ENCODE assay signal across 11 cellular contexts in genomic region chr11:126112547-126112946, GRCh38. TPM values are rescaled to one million over a fixed set of nuclear protein-coding genes. Genes with fewer than 3 reads are reported as not detected.
DNase-seq lines count a peak whose midpoint lies in the region; ATAC-seq and TF ChIP-seq lines count a peak whose summit lies in the region.
"Had no signal": no experiment of that assay in that cellular context is flagged by ENCODE, and none has a peak within 500 bp of the region (broad histone marks: within the 10 kb centered on the region; RNA-seq: fewer than 3 reads in every experiment).

No MANE protein-coding gene starts in this region.

- CTCF ChIA-PET in RWPE1 (lab: Yijun Ruan, JAX), result no interaction called here

- peak overlapping the region in 10 of 11 experiments; percentile 11 to 98 (median 86); a peak in 17 of 22 replicates for H3K4me2 ChIP-seq in BLaER1 treated with 17β-estradiol and CSF1 and Interleukin-3, amounts not matched to agents 10 nM and 100 nM

- intact Hi-C loops in posterior vena cava (cut with DNase I), result no loop called here

- H3K27me3 ChIP-seq in BLaER1 treated with 17β-estradiol and CSF1 and Interleukin-3, amounts not matched to agents 10 nM and 100 nM, result no peaks in the 10 kb centered on the region

- no peak overlapping the region for H3K27ac ChIP-seq in BLaER1 treated with 17β-estradiol and CSF1 and Interleukin-3, amounts not matched to agents 10 nM and 100 nM
- H3K27ac ChIP-seq in RWPE1, result peak overlapping the region; percentile 89

- H3K4me1 ChIP-seq in BLaER1 treated with 17β-estradiol and CSF1 and Interleukin-3, amounts not matched to agents 10 nM and 100 nM, result peaks cover 21 to 63% (median 53%) of the 10 kb centered on the region in 10 experiments

- POLR2A ChIA-PET in RWPE1 (lab: Yijun Ruan, JAX; ENCODE audit: low non-redundant PET), result no interaction called here

- no peak for TF ChIP-seq CTCF in RWPE1 (conservative IDR thresholded peaks at IDR 0.05; ENCODE audit: low read depth)
- TF ChIP-seq CTCF in fibroblast of villous mesenchyme (IDR thresholded peaks at IDR 0.05; ENCODE audit: insufficient read depth, low read depth, low read length), result no peak

- no peaks in the 10 kb centered on the region for H3K9me3 ChIP-seq in BLaER1 treated with 17β-estradiol and CSF1 and Interleukin-3, amounts not matched to agents 10 nM and 100 nM (replicated peaks in 1 of 11)

- no peak overlapping the region for H3K4me3 ChIP-seq in BLaER1 treated with 17β-estradiol and CSF1 and Interleukin-3, amounts not matched to agents 10 nM and 100 nM
- H3K4me3 ChIP-seq in fibroblast of villous mesenchyme (ENCODE audit: low read depth, low read length), result no peak overlapping the region

- no peak for ATAC-seq in activated CD4-positive, CD25-positive, alpha-beta regulatory T cell treated with anti-CD3 and anti-CD28 coated beads, Interleukin-2, amount 50 U/mL, for 24 hours
- no peak for ATAC-seq in GM21717 (IDR thresholded peaks at IDR 0.05; ENCODE audit: unreplicated experiment)

- peak overlapping the region in 3 of 11 experiments; percentile 19 to 33 (median 27); a peak in 3 of 22 replicates for H3K9ac ChIP-seq in BLaER1 treated with 17β-estradiol and CSF1 and Interleukin-3, amounts not matched to agents 10 nM and 100 nM

- no peaks in the 10 kb centered on the region; a peak in 1 of 22 replicates for H3K36me3 ChIP-seq in BLaER1 treated with 17β-estradiol and CSF1 and Interleukin-3, amounts not matched to agents 10 nM and 100 nM

- DNase-seq in RWPE1 (ENCODE audit: low spot score) (no peak), fibroblast of villous mesenchyme (ENCODE audit: low read depth) (peak; percentile 36), posterior vena cava (ENCODE audit: low spot score) (peak; percentile 83), KG1 (lab: John Stamatoyannopoulos, UW) (no peak), DMS153 (lab: John Stamatoyannopoulos, UW) (no peak)
- DNase-seq: NCI-H345; stimulated activated CD4-positive, alpha-beta T cell treated with anti-CD3 and anti-CD28 coated beads, Interleukin-4, amount 100 ng/mL, for 1 hour; stimulated activated naive CD4-positive, alpha-beta T cell treated with Interleukin-2 at 50 U/mL for 16 hours had no signal

- H4K20me1 ChIP-seq in BLaER1 treated with 17β-estradiol and CSF1 and Interleukin-3, amounts not matched to agents 10 nM and 100 nM, result no peaks in the 10 kb centered on the region

RNA-seq across cellular contexts. Expression of gene CDON, which starts 49.9 kb away (rescaled TPM):
- total RNA-seq in fibroblast of villous mesenchyme (2.3 and 2.6 TPM in 2 replicates), posterior vena cava (10 to 100 TPM; 11.2 to 31.3 TPM)

Comparison
In these comparisons a context has a peak if more than half of its experiments do, and no peak if none do; other contexts are left out.
1. DNase-seq: peak in fibroblast of villous mesenchyme (single experiment) and posterior vena cava (single experiment); none in RWPE1 (single experiment), KG1 (single experiment) and DMS153 (single experiment).